In genomic region chr12:57782608-57783465, GRCh38 we compare ENCODE assay signal across 8 cellular contexts. TPM values are rescaled to one million over a fixed set of nuclear protein-coding genes. Genes with fewer than 3 reads are reported as not detected.
DNase-seq lines count a peak whose midpoint lies in the region; ATAC-seq and TF ChIP-seq lines count a peak whose summit lies in the region.

TSFM (plus strand) TSS chr12:57782787; CDS start chr12:57782802, 15 bp downstream.

- H3K27ac Mint-ChIP-seq in activated B cell treated with CpG ODN at 0.5 μM for 24 hours, result peak within 1 kb of the TSS; percentile 97

- ATAC-seq in GM18909 (IDR thresholded peaks at IDR 0.05; ENCODE audit: poor library complexity, unreplicated experiment), result peak; percentile 90
- peak; percentile 92 for ATAC-seq in HG03175 (IDR thresholded peaks at IDR 0.05; ENCODE audit: unreplicated experiment)
- peak; percentile 97 for ATAC-seq in activated B cell treated with CpG ODN at 0.5 μM for 24 hours (ENCODE audit: low read depth)

- TF ChIP-seq CTCF in AG09319 (IDR thresholded peaks at IDR 0.05; ENCODE audit: low read depth, low read length) (peak; percentile 91), activated B cell treated with CpG ODN at 0.5 μM for 24 hours (IDR thresholded peaks at IDR 0.05) (no peak)

- peaks cover 22% of the 10 kb centered on the region for H3K4me1 Mint-ChIP-seq in activated B cell treated with CpG ODN at 0.5 μM for 24 hours

- DNase-seq in AG09319 (ENCODE audit: extremely low read depth, low read depth), result peak; percentile 86
- DNase-seq in NCI-H2227 treated with DMSO at 0.1 percent for 48 hours (lab: John Stamatoyannopoulos, UW), result peak; percentile 83
- DNase-seq in activated B cell treated with CpG ODN at 0.5 μM for 24 hours, result peak; percentile 93
- peak; percentile 54 to 97 (median 90) for DNase-seq in caudate nucleus (lab: John Stamatoyannopoulos, UW)
- DNase-seq in iris pigment epithelial cell (ENCODE audit: low read depth), result peak; percentile 94
- peak; percentile 93 to 98 (median 97) for DNase-seq in stimulated activated CD4-positive, alpha-beta T cell treated with anti-CD3 and anti-CD28 coated beads, Interleukin-12 subunit alpha, Interleukin-12 subunit beta, amount 100 ng/mL, for 48 hours (ENCODE audit: low read depth in 2 of 3, low spot score in 1 of 3)

- H3K27ac ChIP-seq in caudate nucleus (ENCODE audit: low read depth, low read length), result peak within 1 kb of the TSS; percentile 39

- no peaks in the 10 kb centered on the region for H3K9me3 Mint-ChIP-seq in activated B cell treated with CpG ODN at 0.5 μM for 24 hours

- intact Hi-C loops in activated B cell treated with CpG ODN at 0.5 μM for 24 hours (cut with micrococcal nuclease), result loop anchor here (1.0 to 2.0 kb wide), 6 partner anchors 11 to 122 kb away; partner anchors contain the start of genes CDK4, EEF1AKMT3 and METTL1

- CTCF ChIA-PET in activated B cell treated with CpG ODN at 0.5 μM for 24 hours (lab: Charles Lee), result interaction anchor here (0.6 to 2.7 kb wide), 11 partner anchors 11 to 302 kb away, joined by 3 to 16 read pairs (median 4); partner anchors contain the start of gene TSPAN31

- H3K27me3 Mint-ChIP-seq in activated B cell treated with CpG ODN at 0.5 μM for 24 hours, result no peaks in the 10 kb centered on the region

- H3K36me3 Mint-ChIP-seq in activated B cell treated with CpG ODN at 0.5 μM for 24 hours (ENCODE audit: low read depth), result peaks cover 34% of the 10 kb centered on the region

- POLR2A ChIA-PET in activated B cell treated with CpG ODN at 0.5 μM for 24 hours (lab: Charles Lee), result interaction anchor here (1.0 to 2.4 kb wide), 5 partner anchors 11 to 114 kb away, joined by 3 to 11 read pairs (median 5); partner anchors contain the start of genes EEF1AKMT3 and METTL1

- peak within 1 kb of the TSS; percentile 99 for H3K4me3 Mint-ChIP-seq in activated B cell treated with CpG ODN at 0.5 μM for 24 hours

RNA-seq across cellular contexts. Expression of gene TSFM, which starts in this region (rescaled TPM):
- total RNA-seq in activated B cell treated with CpG ODN at 0.5 μM for 24 hours, result 28.4 and 33.4 TPM in 2 replicates

Comparison
In these comparisons a context has a peak if more than half of its experiments do, and no peak if none do; other contexts are left out.
1. Peak in every context shown above with its lines: DNase-seq, ATAC-seq and H3K27ac ChIP-seq.